In genomic region chrX:48511561-48511960, GRCh38 we compare ENCODE assay signal across 1 cellular context.
TF ChIP-seq lines count a peak whose summit lies in the region.

No MANE protein-coding gene starts in this region.

TF ChIP-seq in liver, 16 proteins besides CTCF, POLR2A, EP300 and RAD21 (continued from another document):
- no peak for TF ChIP-seq HNF4G (IDR thresholded peaks at IDR 0.05)
- no peak for TF ChIP-seq FOXA1 (IDR thresholded peaks at IDR 0.05)
- TF ChIP-seq GABPA (IDR thresholded peaks at IDR 0.05 in 1 of 2, conservative IDR thresholded peaks at IDR 0.05 in 1 of 2): no peak
- no peak for TF ChIP-seq FOXA2 (IDR thresholded peaks at IDR 0.05)
- no peak for TF ChIP-seq HNF4A (conservative IDR thresholded peaks at IDR 0.05)
- no peak for TF ChIP-seq YY1 (IDR thresholded peaks at IDR 0.05)
- TF ChIP-seq ATF3 (IDR thresholded peaks at IDR 0.05): no peak
- TF ChIP-seq RXRA (IDR thresholded peaks at IDR 0.05): no peak
- no peak for TF ChIP-seq NR2F2 (IDR thresholded peaks at IDR 0.05)
- no peak for TF ChIP-seq EGR1 (IDR thresholded peaks at IDR 0.05; ENCODE audit: low read depth in 2 of 2)
- TF ChIP-seq SP1 (IDR thresholded peaks at IDR 0.05): no peak
